In the genomic region with DNA sequence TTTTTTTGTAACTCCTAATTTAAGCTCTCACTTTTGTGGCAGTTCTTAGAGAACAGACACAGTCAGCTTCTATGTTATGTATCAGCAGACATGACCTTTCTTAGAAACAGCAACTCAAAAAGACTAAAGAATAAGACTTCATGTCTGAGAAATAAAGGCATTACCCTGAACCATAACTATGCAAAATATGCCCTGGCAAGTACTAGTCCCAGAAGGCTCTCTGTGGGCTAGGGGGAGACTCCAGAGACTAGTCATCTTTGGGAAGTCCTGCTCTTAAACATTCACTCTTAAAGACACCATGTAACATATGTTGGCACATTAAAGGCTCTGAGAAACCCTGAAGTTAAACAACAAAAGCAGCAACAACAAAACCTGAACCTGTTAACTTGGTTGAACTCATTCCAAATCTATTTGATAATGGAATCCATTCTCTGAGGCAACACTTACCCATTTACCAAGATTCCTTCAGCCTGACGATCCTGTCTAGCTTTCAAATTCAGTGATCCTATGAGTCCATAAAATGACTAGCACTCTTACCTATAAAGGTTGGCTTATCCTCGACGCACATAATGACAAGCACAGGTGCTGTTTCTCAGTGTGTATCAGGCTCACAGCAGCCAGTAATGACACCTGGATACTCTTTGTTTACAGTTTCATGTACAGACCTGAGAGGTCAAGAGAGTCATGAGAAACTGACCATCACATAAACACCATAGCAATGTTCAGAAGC, we compare ENCODE assay signal across 10 cellular contexts.
DNase-seq lines count a peak whose midpoint lies in the region; ATAC-seq and TF ChIP-seq lines count a peak whose summit lies in the region.
"Had no signal": no experiment of that assay in that cellular context is flagged by ENCODE, and none has a peak within 500 bp of the region (broad histone marks: within the 10 kb centered on the region; RNA-seq: fewer than 3 reads in every experiment).

No MANE protein-coding gene starts in this region.

- peak overlapping the region; percentile 27 for H3K4me2 ChIP-seq in Karpas-422 (ENCODE audit: low read depth, low read length, poor library complexity, severe bottlenecking)

- 85% methylated on average over 3 of the region's 3 CpGs for WGBS in right cardiac atrium
- 86 to 91% methylated on average over 3 of the region's 3 CpGs for WGBS in aorta, 2 donors

- peaks cover 34% of the 10 kb centered on the region for H4K20me1 ChIP-seq in Karpas-422 (ENCODE audit: insufficient read depth, low read depth, low read length)

- H3K9me2 ChIP-seq in Karpas-422 (replicated peaks; ENCODE audit: insufficient read depth, low read length) = no peaks in the 10 kb centered on the region

- H3K9me3 ChIP-seq in Karpas-422 (ENCODE audit: low read length) (no peaks in the 10 kb centered on the region), right cardiac atrium (ENCODE audit: control insufficient read depth, low read length) (no peaks in the 10 kb centered on the region), aorta (ENCODE audit: control insufficient read depth, low read length) (no peaks in the 10 kb centered on the region)

- H3K79me2 ChIP-seq in Karpas-422 (ENCODE audit: low read length) = peaks cover 99% of the 10 kb centered on the region

- H3K27me3 ChIP-seq in Karpas-422 (ENCODE audit: low read length) (no peaks in the 10 kb centered on the region), right cardiac atrium (ENCODE audit: control insufficient read depth, insufficient read depth) (no peaks in the 10 kb centered on the region), aorta (ENCODE audit: control insufficient read depth in 1 of 2, insufficient read depth in 2 of 2, low read length in 1 of 2) (no peaks in the 10 kb centered on the region)

- H3K4me1 ChIP-seq in Karpas-422 (ENCODE audit: low read length) = peaks cover 99% of the 10 kb centered on the region
- peaks cover 3% of the 10 kb centered on the region for H3K4me1 ChIP-seq in right cardiac atrium (ENCODE audit: control insufficient read depth, insufficient read depth, low read length)
- H3K4me1 ChIP-seq in aorta (ENCODE audit: control insufficient read depth in 1 of 2, insufficient read depth in 2 of 2, low read length in 2 of 2) = no peaks in the 10 kb centered on the region

- DNase-seq in EH (ENCODE audit: low read depth) = peak; percentile 90
- DNase-seq in Karpas-422 = peak; percentile 59
- peak; percentile 89 for DNase-seq in fibroblast of the aortic adventitia (ENCODE audit: low read depth)
- DNase-seq in right cardiac atrium = no peak
- no peak for DNase-seq in aorta
- no peak for DNase-seq in NCI-H82 treated with DMSO at 0.1 percent for 48 hours (lab: John Stamatoyannopoulos, UW; ENCODE audit: unreplicated experiment)
- DNase-seq: activated CD4-positive, alpha-beta T cell treated with anti-CD3 and anti-CD28 coated beads for 1 hour; NCI-H82 had no signal

- peaks cover 10% of the 10 kb centered on the region; the same call in 1 of the 2 replicates for H3K36me3 ChIP-seq in Karpas-422 (ENCODE audit: insufficient read depth, low read length)
- no peaks in the 10 kb centered on the region for H3K36me3 ChIP-seq in aorta (ENCODE audit: control insufficient read depth in 1 of 2, insufficient read depth in 2 of 2, low read length in 1 of 2)

- no peak overlapping the region for H3K9ac ChIP-seq in Karpas-422 (ENCODE audit: low read length)

- TF ChIP-seq CTCF in fibroblast of the aortic adventitia (IDR thresholded peaks at IDR 0.05; ENCODE audit: insufficient read depth, low read length) = no peak

- peak overlapping the region; percentile 30 for H3K27ac ChIP-seq in Karpas-422 (ENCODE audit: low read length)
- no peak overlapping the region for H3K27ac ChIP-seq in right cardiac atrium (ENCODE audit: low read length)
- H3K27ac ChIP-seq in aorta (ENCODE audit: low read depth in 1 of 2, low read length in 2 of 2) = no peak overlapping the region

- H3K4me3 ChIP-seq in Karpas-422 (ENCODE audit: low read length) (no peak overlapping the region), fibroblast of the aortic adventitia (ENCODE audit: low read depth, low read length) (no peak overlapping the region), right cardiac atrium (ENCODE audit: low read length) (no peak overlapping the region), aorta (ENCODE audit: low read length in 2 of 2) (no peak overlapping the region)

- intact Hi-C loops in right cardiac atrium (cut with DNase I) (loop anchor here in 1 of 4 donors (10.0 kb wide), 1 partner anchor 93 kb away; no protein-coding TSS in a partner anchor), aorta (cut with DNase I) (no loop called here)

- ATAC-seq in GM19463 (IDR thresholded peaks at IDR 0.05; ENCODE audit: unreplicated experiment) = peak; percentile 44
- ATAC-seq in right cardiac atrium = no peak
- no peak for ATAC-seq in aorta (ENCODE audit: low FRiP score)
- ATAC-seq in GM21619 (IDR thresholded peaks at IDR 0.05; ENCODE audit: unreplicated experiment) = no peak

- H2AFZ ChIP-seq in Karpas-422 (ENCODE audit: low read length) = no peak overlapping the region

Comparison
In these comparisons a context has a peak if more than half of its experiments do, and no peak if none do; other contexts are left out.
1. DNase-seq: peak in EH (single experiment), Karpas-422 (single experiment) and fibroblast of the aortic adventitia (single experiment); none in right cardiac atrium (0 of 3), aorta (0 of 2) and NCI-H82 treated with DMSO at 0.1 percent for 48 hours (single experiment).